Comparison of ENCODE assay signal across 1 cellular context in the genomic region with DNA sequence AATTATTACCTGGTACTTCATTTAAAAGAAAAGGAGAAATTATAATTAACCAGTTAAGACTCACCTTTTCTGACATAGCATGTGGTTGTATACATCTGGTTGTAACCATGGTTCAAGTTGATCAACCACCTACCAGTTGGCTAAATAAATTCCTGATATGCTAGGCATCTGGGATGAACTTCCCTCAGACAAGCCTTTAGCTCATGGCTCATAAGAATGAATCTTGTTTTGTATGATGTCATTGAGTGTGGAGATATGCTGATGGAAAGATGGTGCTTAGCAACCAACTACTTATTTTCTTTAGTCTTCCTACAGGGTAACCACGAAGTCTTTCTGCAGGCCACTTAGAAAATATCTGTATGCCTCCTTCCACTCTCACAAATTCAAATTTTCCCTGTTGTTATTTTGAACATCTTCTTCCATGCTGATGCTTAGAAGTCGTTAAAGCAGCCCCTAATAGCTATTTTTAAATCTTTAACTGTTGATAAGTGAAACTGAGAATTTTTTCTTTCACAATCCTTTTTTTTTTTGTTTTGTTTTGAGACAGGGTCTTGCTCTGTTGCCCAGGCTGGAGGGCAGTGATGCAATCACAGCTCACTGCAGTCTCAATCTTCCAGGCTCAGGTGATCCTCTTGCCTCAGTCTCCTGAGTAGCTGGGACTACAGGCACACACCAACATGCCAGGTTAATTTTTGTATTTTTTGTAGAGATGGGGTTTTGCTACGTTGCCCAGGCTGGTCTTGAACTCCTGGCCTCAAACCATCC.
A peak's percentile ranks its signal among the peaks of the same experiment; 100 is the strongest.
TF ChIP-seq lines count a peak whose summit lies in the region.

No MANE protein-coding gene starts in this region.

TF ChIP-seq in K562, 482 proteins besides CTCF, POLR2A, EP300 and RAD21:
- TF ChIP-seq ZNF121 (CRISPR knock-in tag; conservative IDR thresholded peaks at IDR 0.05) (peak; percentile 70; the same call in 1 of the 2 replicates), CHD1 (IDR thresholded peaks at IDR 0.05; ENCODE audit: low read length) (no peak), RFX1 (IDR thresholded peaks at IDR 0.05) (peak; percentile 33)
